ENCODE assay signal across 8 cellular contexts in genomic region chr19:18439025-18439909, GRCh38. TPM values are rescaled to one million over a fixed set of nuclear protein-coding genes. Genes with fewer than 3 reads are reported as not detected.
DNase-seq lines count a peak whose midpoint lies in the region; ATAC-seq and TF ChIP-seq lines count a peak whose summit lies in the region.

No MANE protein-coding gene starts in this region.

- peaks cover 6 to 14% of the 10 kb centered on the region in 2 donors for H3K36me3 Mint-ChIP-seq in CD4-positive, alpha-beta memory T cell
- peaks cover 2% of the 10 kb centered on the region for H3K36me3 Mint-ChIP-seq in neural crest cell (ENCODE audit: low read depth)

- no peak for ATAC-seq in HG03095 (IDR thresholded peaks at IDR 0.05; ENCODE audit: unreplicated experiment)
- no peak for ATAC-seq in GM19328 (IDR thresholded peaks at IDR 0.05; ENCODE audit: unreplicated experiment)

- peaks cover 28% of the 10 kb centered on the region for H3K4me1 ChIP-seq in CD4-positive, alpha-beta memory T cell (ENCODE audit: insufficient read depth, low read length)

- H3K36me3 ChIP-seq in CD4-positive, alpha-beta memory T cell (ENCODE audit: insufficient read depth, low read length): peaks cover 10% of the 10 kb centered on the region
- peaks cover 39% of the 10 kb centered on the region for H3K36me3 ChIP-seq in MG63

- POLR2A ChIA-PET in CD4-positive, alpha-beta memory T cell (lab: Charles Lee; ENCODE audit: partially characterized antibody): interaction anchor here (1.0 to 14.5 kb wide), 7 partner anchors 9 to 928 kb away, joined by 3 to 238 read pairs (median 7); partner anchors contain the start of genes PGLS, SSBP4 and UPF1

- DNase-seq in CD4-positive, alpha-beta memory T cell: peak in 1 of 5 donors; percentile 40
- DNase-seq in MG63 (peak; percentile 65), neural crest cell (ENCODE audit: low read depth, low spot score) (no peak), cortex of kidney (lab: John Stamatoyannopoulos, UW) (no peak), ACHN (no peak)

- H3K27ac ChIP-seq in CD4-positive, alpha-beta memory T cell (ENCODE audit: low read depth, low read length): no peak overlapping the region
- H3K27ac ChIP-seq in cingulate gyrus (ENCODE audit: low read depth, low read length): peak overlapping the region; percentile 60

- H3K4me3 ChIP-seq in CD4-positive, alpha-beta memory T cell (ENCODE audit: low read length in 2 of 2): no peak overlapping the region
- no peak overlapping the region for H3K4me3 ChIP-seq in MG63

- in situ Hi-C loops in ACHN (cut with HindIII; ENCODE audit: low pct_ligation_motif_present, low pct_unique_long_range_greater_than_20kb, low sequenced_read_pairs): no loop called here

- H3K9me3 Mint-ChIP-seq in CD4-positive, alpha-beta memory T cell: peaks cover 0 to 5% (median 2%) of the 10 kb centered on the region in 8 donors
- peaks cover 3% of the 10 kb centered on the region for H3K9me3 Mint-ChIP-seq in neural crest cell

- H3K4me1 Mint-ChIP-seq in CD4-positive, alpha-beta memory T cell: peaks cover 18 to 64% (median 32%) of the 10 kb centered on the region in 4 donors
- peaks cover 46% of the 10 kb centered on the region for H3K4me1 Mint-ChIP-seq in neural crest cell

- peak overlapping the region; percentile 13 to 71 (median 38) for H3K4me3 Mint-ChIP-seq in CD4-positive, alpha-beta memory T cell
- H3K4me3 Mint-ChIP-seq in neural crest cell: peak overlapping the region; percentile 89

- no peaks in the 10 kb centered on the region for H3K27me3 Mint-ChIP-seq in CD4-positive, alpha-beta memory T cell
- peaks cover 11% of the 10 kb centered on the region for H3K27me3 Mint-ChIP-seq in neural crest cell (ENCODE audit: low read depth)

- no peaks in the 10 kb centered on the region for H3K27me3 ChIP-seq in CD4-positive, alpha-beta memory T cell (ENCODE audit: insufficient read depth, low read length)
- H3K27me3 ChIP-seq in MG63: no peaks in the 10 kb centered on the region

- TF ChIP-seq CTCF in neural crest cell (conservative IDR thresholded peaks at IDR 0.05): peak; percentile 49

- intact Hi-C loops in CD4-positive, alpha-beta memory T cell (cut with micrococcal nuclease): no loop called here

- H3K27ac Mint-ChIP-seq in CD4-positive, alpha-beta memory T cell: peak overlapping the region; percentile 47 to 92 (median 66)
- peak overlapping the region; percentile 63 for H3K27ac Mint-ChIP-seq in neural crest cell (ENCODE audit: unreplicated experiment)

- H3K9me3 ChIP-seq in CD4-positive, alpha-beta memory T cell (ENCODE audit: control insufficient read depth in 1 of 2, low read length in 2 of 2): no peaks in the 10 kb centered on the region
- H3K9me3 ChIP-seq in MG63: no peaks in the 10 kb centered on the region

- CTCF ChIA-PET in CD4-positive, alpha-beta memory T cell (lab: Charles Lee; ENCODE audit: partially characterized antibody): interaction anchor here (0.6 to 2.8 kb wide), 7 partner anchors 12 to 408 kb away, joined by 3 to 16 read pairs (median 4); no protein-coding TSS in a partner anchor

RNA-seq across cellular contexts. Expression of gene ISYNA1, which starts 1.3 kb away (rescaled TPM):
- total RNA-seq in CD4-positive, alpha-beta memory T cell: 10 to 100 TPM; 37.1 to 43.2 TPM
- polyA plus RNA-seq in CD4-positive, alpha-beta memory T cell: 10 to 100 TPM; 27.5 to 36.3 TPM
- 0.40 and 4.4 TPM in 2 replicates for total RNA-seq in MG63 (2014; rRNA removed; shearing (Covaris generic); ENCODE audit: low replicate concordance)
- 251 and 254 TPM in 2 replicates for total RNA-seq in neural crest cell

RNA-seq across cellular contexts. Expression of gene SSBP4, which starts 20.1 kb away (rescaled TPM):
- 10 to 100 TPM; 71.3 to 73.4 TPM for total RNA-seq in CD4-positive, alpha-beta memory T cell
- polyA plus RNA-seq in CD4-positive, alpha-beta memory T cell: 100 to 1,000 TPM in 1 of 2 donors, 10 to 100 TPM in 1; 81.5 to 108 TPM
- 187 and 203 TPM in 2 replicates for total RNA-seq in MG63 (2014; rRNA removed; shearing (Covaris generic); ENCODE audit: low replicate concordance)
- 68.0 and 71.8 TPM in 2 replicates for total RNA-seq in neural crest cell

RNA-seq across cellular contexts. Expression of gene LRRC25, which starts 41.8 kb away (rescaled TPM):
- total RNA-seq in CD4-positive, alpha-beta memory T cell: under 1 TPM; 0.73 to 0.91 TPM
- under 1 TPM in 1 of 2 donors, not detected in 1; 0.07 TPM for polyA plus RNA-seq in CD4-positive, alpha-beta memory T cell
- total RNA-seq in MG63 (2014; rRNA removed; shearing (Covaris generic); ENCODE audit: low replicate concordance): not detected in 2 replicates
- not detected in 2 replicates for total RNA-seq in neural crest cell

RNA-seq across cellular contexts. Expression of gene GDF15, which starts 53.3 kb away (rescaled TPM):
- 1 to 10 TPM; 1.2 TPM for total RNA-seq in CD4-positive, alpha-beta memory T cell
- not detected for polyA plus RNA-seq in CD4-positive, alpha-beta memory T cell
- total RNA-seq in MG63 (2014; rRNA removed; shearing (Covaris generic); ENCODE audit: low replicate concordance): 2.3 and 13.1 TPM in 2 replicates
- total RNA-seq in neural crest cell: 1.2 TPM in 2 replicates
